In genomic region chr5:62780888-62781287, GRCh38 we compare ENCODE assay signal across 16 cellular contexts.
"Had no signal": no experiment of that assay in that cellular context is flagged by ENCODE, and none has a peak within 500 bp of the region (broad histone marks: within the 10 kb centered on the region; RNA-seq: fewer than 3 reads in every experiment).

No MANE protein-coding gene starts in this region.

- H3K27ac ChIP-seq: esophagus muscularis mucosa, lower lobe of right lung, stomach had no signal

- ATAC-seq: lower lobe of right lung had no signal

- H3K27me3 ChIP-seq: esophagus muscularis mucosa, stomach had no signal

- DNase-seq: activated CD4-positive, alpha-beta memory T cell treated with anti-CD3 and anti-CD28 coated beads for 36 hours; activated CD4-positive, alpha-beta T cell treated with anti-CD3 and anti-CD28 coated beads for 4 hours; activated naive CD4-positive, alpha-beta T cell; activated naive CD8-positive, alpha-beta T cell treated with anti-CD3 and anti-CD28 coated beads for 36 hours; activated T-cell treated with anti-CD3 and anti-CD28 coated beads for 4 hours; amniotic stem cell; effector CD8-positive, alpha-beta T cell; lower lobe of right lung; nucleus accumbens; posterior cingulate gyrus; stimulated activated CD4-positive, alpha-beta T cell treated with anti-CD3 and anti-CD28 coated beads, Interleukin-12 subunit alpha, Interleukin-12 subunit beta, amount 100 ng/mL, for 4 hours; stimulated activated CD4-positive, alpha-beta T cell treated with anti-CD3 and anti-CD28 coated beads, Interleukin-1b, Interleukin-23, amount 100 ng/mL, for 48 hours; stomach had no signal

- H3K4me3 ChIP-seq: esophagus muscularis mucosa, lower lobe of right lung, stomach had no signal

- FAIRE-seq: endothelial cell of umbilical vein, keratinocyte had no signal

- H3K4me1 ChIP-seq: esophagus muscularis mucosa, stomach had no signal

- H3K9me3 ChIP-seq: esophagus muscularis mucosa, lower lobe of right lung, stomach had no signal

- H3K36me3 ChIP-seq: esophagus muscularis mucosa, lower lobe of right lung, stomach had no signal
